ENCODE assay signal across 8 cellular contexts in the genomic region with DNA sequence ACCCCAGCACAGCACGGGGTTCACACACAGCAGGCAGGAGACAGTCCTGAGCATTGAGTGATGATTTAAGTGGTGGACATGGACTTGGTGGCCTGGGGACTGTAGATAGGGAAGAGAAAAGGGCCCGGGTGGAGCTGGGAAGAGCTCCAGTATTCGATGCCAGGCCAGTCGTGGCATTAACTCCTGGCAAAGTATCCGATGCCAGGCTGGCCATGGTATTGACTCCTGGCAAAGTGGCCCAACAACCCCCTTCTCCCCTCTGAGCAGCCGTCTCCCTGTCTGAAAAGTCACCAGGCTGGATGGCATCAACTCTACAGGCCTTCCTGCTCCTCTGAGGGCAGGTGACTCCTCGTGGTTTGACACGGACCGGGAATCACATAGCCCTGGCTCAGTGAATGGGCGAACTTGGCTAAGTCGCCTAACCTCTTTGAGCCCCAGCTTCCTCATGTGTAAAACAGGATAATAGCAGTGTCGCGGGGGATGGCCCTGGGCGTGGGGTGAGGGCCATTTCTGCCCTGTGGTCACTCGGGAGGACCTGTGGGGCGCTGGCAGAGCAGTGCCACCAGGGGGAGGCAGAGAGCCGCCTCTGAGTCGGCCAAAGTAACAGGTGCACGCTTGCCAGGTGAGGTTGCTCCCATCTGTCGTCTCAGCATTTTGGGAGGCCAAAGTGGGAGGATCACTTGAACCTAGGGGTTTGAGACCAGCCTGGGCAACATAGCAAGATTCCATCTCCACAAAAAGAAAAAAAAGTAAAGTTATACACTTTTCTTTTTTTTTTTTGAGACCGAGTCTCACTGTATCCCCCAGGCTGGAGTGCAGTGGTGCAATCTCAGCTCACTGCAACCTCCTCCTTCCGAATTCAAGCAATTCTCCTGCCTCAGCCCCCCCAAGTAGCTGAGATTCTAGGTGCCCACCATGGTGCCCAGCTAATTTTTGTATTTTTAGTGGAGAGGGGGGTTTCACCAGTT. TPM values are rescaled to one million over a fixed set of nuclear protein-coding genes. Genes with fewer than 3 reads are reported as not detected.
DNase-seq lines count a peak whose midpoint lies in the region; ATAC-seq and TF ChIP-seq lines count a peak whose summit lies in the region.

No MANE protein-coding gene starts in this region.

- ATAC-seq in heart left ventricle (peak in 2 of 4 donors; percentile 20 to 56), GM18868 (IDR thresholded peaks at IDR 0.05; ENCODE audit: unreplicated experiment) (no peak), GM18861 (IDR thresholded peaks at IDR 0.05; ENCODE audit: unreplicated experiment) (no peak)

- H3K4me3 Mint-ChIP-seq in CD4-positive, alpha-beta memory T cell = no peak overlapping the region

- peaks cover 15% of the 10 kb centered on the region for H3K4me1 ChIP-seq in CD4-positive, alpha-beta memory T cell (ENCODE audit: insufficient read depth, low read length)
- H3K4me1 ChIP-seq in heart left ventricle = peaks cover 8 to 36% (median 23%) of the 10 kb centered on the region in 12 donors

- TF ChIP-seq CTCF in SU-DHL-6 (IDR thresholded peaks at IDR 0.05; ENCODE audit: insufficient read depth, low read length, poor library complexity, severe bottlenecking) (peak; percentile 93), heart left ventricle (IDR thresholded peaks at IDR 0.05) (peak; percentile 94 to 100 (median 97))

- no peaks in the 10 kb centered on the region for H4K20me1 ChIP-seq in SU-DHL-6 (ENCODE audit: low read depth, low read length)

- intact Hi-C loops in CD4-positive, alpha-beta memory T cell (cut with micrococcal nuclease) = no loop called here
- intact Hi-C loops in heart left ventricle (cut with DNase I) = loop anchor here (1.0 to 10.0 kb wide), 9 partner anchors 54 to 206 kb away; a partner anchor contains a TSS

- no peaks in the 10 kb centered on the region for H3K36me3 Mint-ChIP-seq in CD4-positive, alpha-beta memory T cell

- H3K4me2 ChIP-seq in SU-DHL-6 (ENCODE audit: low read depth, low read length, poor library complexity, severe bottlenecking) = no peak overlapping the region

- H3K4me3 ChIP-seq in CD4-positive, alpha-beta memory T cell (ENCODE audit: low read length in 2 of 2) = no peak overlapping the region
- H3K4me3 ChIP-seq in SU-DHL-6 (ENCODE audit: insufficient read depth, low read length, poor library complexity, severe bottlenecking) (no peak overlapping the region), heart left ventricle (no peak overlapping the region)

- POLR2A ChIA-PET in CD4-positive, alpha-beta memory T cell (lab: Charles Lee; ENCODE audit: partially characterized antibody) = interaction anchor here (1.2 to 2.6 kb wide), 5 partner anchors 50 to 143 kb away, joined by 3 to 9 read pairs (median 4); a partner anchor contains a TSS

- 28 to 36% (median 28%) methylated on average over 21 to 22 of the region's 22 CpGs for WGBS in heart left ventricle, 4 donors

- DNase-seq in CD4-positive, alpha-beta memory T cell = peak; percentile 62 to 77 (median 69)
- DNase-seq in HuH-7 (ENCODE audit: low spot score) (peak; percentile 88), heart left ventricle (peak; percentile 68 to 87 (median 73)), retina (peak; percentile 82)
- DNase-seq in activated naive CD4-positive, alpha-beta T cell treated with anti-CD3 and anti-CD28 coated beads, Interleukin-2, amount 50 U/mL, for 16 hours = peak; percentile 75

- TF ChIP-seq POLR2A in heart left ventricle (IDR thresholded peaks at IDR 0.05) = no peak

- no peaks in the 10 kb centered on the region for H3F3A ChIP-seq in SU-DHL-6 (ENCODE audit: insufficient read depth)

- H3K36me3 ChIP-seq in CD4-positive, alpha-beta memory T cell (ENCODE audit: insufficient read depth, low read length) = no peaks in the 10 kb centered on the region
- H3K36me3 ChIP-seq in SU-DHL-6 (ENCODE audit: low read length) (no peaks in the 10 kb centered on the region), heart left ventricle (no peaks in the 10 kb centered on the region)

- H3K9ac ChIP-seq in SU-DHL-6 (ENCODE audit: low read length) = no peak overlapping the region

- H2AFZ ChIP-seq in SU-DHL-6 (ENCODE audit: low read depth, low read length, severe bottlenecking) = no peak overlapping the region

- no peaks in the 10 kb centered on the region for H3K9me2 ChIP-seq in SU-DHL-6 (replicated peaks; ENCODE audit: insufficient read depth, low read length)

- H3K27me3 Mint-ChIP-seq in CD4-positive, alpha-beta memory T cell = no peaks in the 10 kb centered on the region

- peaks cover 0 to 8% (median 4%) of the 10 kb centered on the region in 4 donors for H3K4me1 Mint-ChIP-seq in CD4-positive, alpha-beta memory T cell

- no peaks in the 10 kb centered on the region for H3K9me3 ChIP-seq in CD4-positive, alpha-beta memory T cell (ENCODE audit: control insufficient read depth in 1 of 2, low read length in 2 of 2)
- H3K9me3 ChIP-seq in SU-DHL-6 (ENCODE audit: insufficient read depth, low read length) (no peaks in the 10 kb centered on the region), heart left ventricle (no peaks in the 10 kb centered on the region)

- no peaks in the 10 kb centered on the region for H3K79me2 ChIP-seq in SU-DHL-6 (ENCODE audit: insufficient read depth, low read length)

- peaks cover 0 to under 1% (median 0%) of the 10 kb centered on the region in 8 donors for H3K9me3 Mint-ChIP-seq in CD4-positive, alpha-beta memory T cell

- H3K27ac Mint-ChIP-seq in CD4-positive, alpha-beta memory T cell = peak overlapping the region in 1 of 7 donors; percentile 41

- H3K27ac ChIP-seq in CD4-positive, alpha-beta memory T cell (ENCODE audit: low read depth, low read length) = no peak overlapping the region
- no peak overlapping the region for H3K27ac ChIP-seq in SU-DHL-6 (ENCODE audit: low read depth, low read length)
- no peak overlapping the region for H3K27ac ChIP-seq in heart left ventricle

- CTCF ChIA-PET in CD4-positive, alpha-beta memory T cell (lab: Charles Lee; ENCODE audit: partially characterized antibody) = interaction anchor here (0.6 to 8.7 kb wide), 19 partner anchors 11 to 184 kb away, joined by 3 to 120 read pairs (median 4); no protein-coding TSS in a partner anchor

- no peaks in the 10 kb centered on the region for H3K27me3 ChIP-seq in CD4-positive, alpha-beta memory T cell (ENCODE audit: insufficient read depth, low read length)
- H3K27me3 ChIP-seq in SU-DHL-6 (ENCODE audit: low read length) = no peaks in the 10 kb centered on the region
- H3K27me3 ChIP-seq in heart left ventricle = no peaks in the 10 kb centered on the region

RNA-seq across cellular contexts. Expression of a gene that starts 5.7 kb away (rescaled TPM):
- 10 to 100 TPM; 82.9 to 87.7 TPM for total RNA-seq in CD4-positive, alpha-beta memory T cell
- 10 to 100 TPM in 1 of 2 donors, 1 to 10 TPM in 1; 6.6 to 39.3 TPM for polyA plus RNA-seq in CD4-positive, alpha-beta memory T cell
- 10 to 100 TPM; 21.1 to 53.3 (median 30.2) TPM for total RNA-seq in heart left ventricle
- polyA plus RNA-seq in heart left ventricle = 10 to 100 TPM; 20.9 to 29.9 TPM

RNA-seq across cellular contexts. Expression of a gene that starts 48.9 kb away (rescaled TPM):
- total RNA-seq in CD4-positive, alpha-beta memory T cell = 10 to 100 TPM; 29.1 to 31.2 TPM
- polyA plus RNA-seq in CD4-positive, alpha-beta memory T cell = 1 to 10 TPM; 2.0 to 5.0 TPM
- 10 to 100 TPM in 3 of 9 donors, 1 to 10 TPM in 6; 7.3 to 11.7 (median 9.5) TPM for total RNA-seq in heart left ventricle
- polyA plus RNA-seq in heart left ventricle = 1 to 10 TPM; 6.4 to 8.0 TPM

RNA-seq across cellular contexts. Expression of a gene that starts 57.3 kb away (rescaled TPM):
- total RNA-seq in CD4-positive, alpha-beta memory T cell = 10 to 100 TPM; 43.0 to 45.4 TPM
- 1 to 10 TPM in 1 of 2 donors, not detected in 1; 6.0 TPM for polyA plus RNA-seq in CD4-positive, alpha-beta memory T cell
- 10 to 100 TPM; 12.1 to 47.3 (median 22.1) TPM for total RNA-seq in heart left ventricle
- 10 to 100 TPM in 1 of 2 donors, 1 to 10 TPM in 1; 8.0 to 12.1 TPM for polyA plus RNA-seq in heart left ventricle
